9 cellular contexts compared by ENCODE assay signal in the genomic region with DNA sequence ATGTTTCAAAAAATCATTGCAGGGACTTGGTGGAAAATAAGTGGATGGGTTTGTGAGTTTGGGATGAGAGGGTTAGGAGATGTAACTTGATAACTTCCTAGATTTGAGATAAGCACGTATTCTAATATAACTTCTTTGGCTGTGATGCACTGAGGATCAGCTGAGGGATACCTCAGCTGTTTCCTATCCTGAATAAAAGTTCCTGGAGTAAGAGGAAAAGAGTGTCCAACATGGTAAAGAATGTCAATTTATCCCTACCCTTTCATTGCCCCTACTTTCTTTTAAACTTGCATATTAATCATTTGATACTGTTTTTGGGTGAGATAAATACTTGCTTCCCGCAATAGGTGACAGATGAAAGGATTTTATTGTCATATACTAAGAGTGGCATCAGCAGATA. TPM values are rescaled to one million over a fixed set of nuclear protein-coding genes. Genes with fewer than 3 reads are reported as not detected.
DNase-seq lines count a peak whose midpoint lies in the region; ATAC-seq and TF ChIP-seq lines count a peak whose summit lies in the region.
"Had no signal": no experiment of that assay in that cellular context is flagged by ENCODE, and none has a peak within 500 bp of the region (broad histone marks: within the 10 kb centered on the region; RNA-seq: fewer than 3 reads in every experiment).

No MANE protein-coding gene starts in this region.

- intact Hi-C loops in ascending aorta (cut with DNase I): loop anchor here (5.0 kb wide), 4 partner anchors 89 to 1336 kb away; partner anchors contain the start of genes GAS5, METTL13, PIGC and ZBTB37
- intact Hi-C loops in lower lobe of right lung (cut with DNase I): no loop called here
- intact Hi-C loops in tibial artery (cut with DNase I; ENCODE audit: low total_unique reads): loop anchor here (10.0 kb wide), 2 partner anchors 663 to 747 kb away; partner anchors contain the start of gene METTL13

- H3K27ac ChIP-seq in ascending aorta: peak overlapping the region; percentile 95 to 98
- H3K27ac ChIP-seq in lower lobe of right lung: peak overlapping the region; percentile 99
- H3K27ac ChIP-seq in tibial artery: peak overlapping the region; percentile 98 to 99

- no peaks in the 10 kb centered on the region for H3K36me3 Mint-ChIP-seq in activated T-cell treated with anti-CD3 and anti-CD28 coated beads, Interleukin-2, amount 50 U/mL, for 4 hours (ENCODE audit: insufficient read depth)

- H3K9me3 ChIP-seq in ascending aorta (no peaks in the 10 kb centered on the region), lower lobe of right lung (no peaks in the 10 kb centered on the region), tibial artery (no peaks in the 10 kb centered on the region)

- peaks cover 4 to 10% of the 10 kb centered on the region in 2 donors for H3K4me1 ChIP-seq in ascending aorta
- H3K4me1 ChIP-seq in lower lobe of right lung: peaks cover 32% of the 10 kb centered on the region
- peaks cover 0 to 27% (median 22%) of the 10 kb centered on the region in 4 donors for H3K4me1 ChIP-seq in tibial artery

- TF ChIP-seq CTCF in ascending aorta (IDR thresholded peaks at IDR 0.05) (no peak), lower lobe of right lung (IDR thresholded peaks at IDR 0.05) (no peak), tibial artery (IDR thresholded peaks at IDR 0.05) (no peak)

- H3K27me3 ChIP-seq in ascending aorta: no peaks in the 10 kb centered on the region
- no peaks in the 10 kb centered on the region for H3K27me3 ChIP-seq in lower lobe of right lung (ENCODE audit: low read depth)
- no peaks in the 10 kb centered on the region for H3K27me3 ChIP-seq in tibial artery

- H3K9me3 Mint-ChIP-seq in activated T-cell treated with anti-CD3 and anti-CD28 coated beads, Interleukin-2, amount 50 U/mL, for 4 hours: no peaks in the 10 kb centered on the region

- ATAC-seq in activated T-cell treated with anti-CD3 and anti-CD28 coated beads, Interleukin-2, amount 50 U/mL, for 4 hours: no peak
- no peak for ATAC-seq in lower lobe of right lung

- H3K4me3 Mint-ChIP-seq in activated T-cell treated with anti-CD3 and anti-CD28 coated beads, Interleukin-2, amount 50 U/mL, for 4 hours: peak overlapping the region; percentile 97

- H3K36me3 ChIP-seq in ascending aorta (no peaks in the 10 kb centered on the region), lower lobe of right lung (no peaks in the 10 kb centered on the region), tibial artery (no peaks in the 10 kb centered on the region)

- H3K27me3 Mint-ChIP-seq in activated T-cell treated with anti-CD3 and anti-CD28 coated beads, Interleukin-2, amount 50 U/mL, for 4 hours (ENCODE audit: low read depth): peaks cover 9% of the 10 kb centered on the region

- DNase-seq in activated T-cell treated with anti-CD3 and anti-CD28 coated beads, Interleukin-2, amount 50 U/mL, for 4 hours: no peak
- no peak for DNase-seq in activated T-cell treated with anti-CD3 and anti-CD28 coated beads, Interleukin-2, amount 50 U/mL, for 1 hour
- DNase-seq in ascending aorta (ENCODE audit: low spot score in 2 of 2) (no peak), lower lobe of right lung (no peak), tibial artery (no peak), NCI-H1092 (lab: John Stamatoyannopoulos, UW) (no peak), COLO829 (ENCODE audit: low spot score) (no peak)
- no peak for DNase-seq in activated effector memory CD4-positive, alpha-beta T cell treated with Interleukin-2 at 50 U/mL for 16 hours
- DNase-seq: activated CD8-positive, alpha-beta memory T cell treated with anti-CD3 and anti-CD28 coated beads for 24 hours had no signal

- peaks cover 39% of the 10 kb centered on the region for H3K4me1 Mint-ChIP-seq in activated T-cell treated with anti-CD3 and anti-CD28 coated beads, Interleukin-2, amount 50 U/mL, for 4 hours (ENCODE audit: low read depth)

- H3K4me3 ChIP-seq in ascending aorta: peak overlapping the region; percentile 80 to 83
- H3K4me3 ChIP-seq in lower lobe of right lung: peak overlapping the region; percentile 87
- H3K4me3 ChIP-seq in tibial artery: peak overlapping the region; percentile 87 to 96

RNA-seq across cellular contexts. Expression of gene SUCO, which starts 1.5 kb away (rescaled TPM):
- total RNA-seq in activated T-cell treated with anti-CD3 and anti-CD28 coated beads, Interleukin-2, amount 50 U/mL, for 4 hours: 10 to 100 TPM; 19.5 to 21.5 (median 20.3) TPM
- total RNA-seq in ascending aorta: 7.8 TPM
- total RNA-seq in lower lobe of right lung: 32.5 TPM
